ENCODE assay signal across 8 cellular contexts in genomic region chr16:67514382-67514828, GRCh38. TPM values are rescaled to one million over a fixed set of nuclear protein-coding genes. Genes with fewer than 3 reads are reported as not detected.
DNase-seq lines count a peak whose midpoint lies in the region; ATAC-seq, FAIRE-seq and TF ChIP-seq lines count a peak whose summit lies in the region.

No MANE protein-coding gene starts in this region.

- no peaks in the 10 kb centered on the region for H3K27me3 Mint-ChIP-seq in activated CD8-positive, alpha-beta T cell treated with anti-CD3 and anti-CD28 coated beads, Interleukin-2, amount 10 ng/mL, durations not matched to agents 7 days and 5 days (ENCODE audit: low read depth)
- H3K27me3 Mint-ChIP-seq in naive thymus-derived CD4-positive, alpha-beta T cell = peaks cover 0 to 5% (median 0%) of the 10 kb centered on the region in 5 donors

- H3K36me3 Mint-ChIP-seq in activated CD8-positive, alpha-beta T cell treated with anti-CD3 and anti-CD28 coated beads, Interleukin-2, amount 10 ng/mL, durations not matched to agents 7 days and 5 days (ENCODE audit: low read depth) = no peaks in the 10 kb centered on the region
- no peaks in the 10 kb centered on the region for H3K36me3 Mint-ChIP-seq in naive thymus-derived CD4-positive, alpha-beta T cell

- no peak overlapping the region for H3K4me3 Mint-ChIP-seq in activated CD8-positive, alpha-beta T cell treated with anti-CD3 and anti-CD28 coated beads, Interleukin-2, amount 10 ng/mL, durations not matched to agents 7 days and 5 days
- H3K4me3 Mint-ChIP-seq in naive thymus-derived CD4-positive, alpha-beta T cell = peak overlapping the region in 2 of 10 donors; percentile 24 to 63

- ATAC-seq in HG03175 (IDR thresholded peaks at IDR 0.05; ENCODE audit: unreplicated experiment) = peak; percentile 65
- peak; percentile 82 for ATAC-seq in activated CD8-positive, alpha-beta T cell treated with anti-CD3 and anti-CD28 coated beads, Interleukin-2, amount 10 ng/mL, durations not matched to agents 7 days and 5 days
- peak; percentile 91 for ATAC-seq in naive thymus-derived CD4-positive, alpha-beta T cell
- peak; percentile 70 for ATAC-seq in stimulated activated naive CD8-positive, alpha-beta T cell treated with anti-CD3 and anti-CD28 coated beads, Interleukin-15, Interleukin-2, amounts not matched to agents 100 U/mL and 50 U/mL, for 24 hours

- POLR2A ChIA-PET in activated CD8-positive, alpha-beta T cell treated with anti-CD3 and anti-CD28 coated beads, Interleukin-2, amount 10 ng/mL, durations not matched to agents 7 days and 5 days (lab: Charles Lee) = interaction anchor here (0.6 to 1.9 kb wide), 6 partner anchors 11 to 205 kb away, joined by 3 to 6 read pairs (median 4); partner anchors contain the start of genes ATP6V0D1 and GFOD2
- POLR2A ChIA-PET in endothelial cell of umbilical vein (lab: Charles Lee) = no interaction called here
- POLR2A ChIA-PET in naive thymus-derived CD4-positive, alpha-beta T cell (lab: Charles Lee) = interaction anchor here (0.6 to 2.6 kb wide), 8 partner anchors 10 to 152 kb away, joined by 3 to 16 read pairs (median 4); partner anchors contain the start of genes AGRP and ATP6V0D1

- H3K4me2 ChIP-seq in endothelial cell of umbilical vein (ENCODE audit: insufficient read depth, low read length) = no peak overlapping the region

- peak overlapping the region; percentile 84 for H3K27ac Mint-ChIP-seq in activated CD8-positive, alpha-beta T cell treated with anti-CD3 and anti-CD28 coated beads, Interleukin-2, amount 10 ng/mL, durations not matched to agents 7 days and 5 days
- H3K27ac Mint-ChIP-seq in naive thymus-derived CD4-positive, alpha-beta T cell = peak overlapping the region in 7 of 9 donors; percentile 14 to 61 (median 40)

- H3K4me3 ChIP-seq in endothelial cell of umbilical vein (replicated peaks in 1 of 3; ENCODE audit: insufficient read depth in 1 of 3, low read depth in 1 of 3, low read length in 3 of 3) = no peak overlapping the region
- no peak overlapping the region for H3K4me3 ChIP-seq in naive thymus-derived CD4-positive, alpha-beta T cell (ENCODE audit: low read length)

- no peak overlapping the region for H2AFZ ChIP-seq in endothelial cell of umbilical vein (ENCODE audit: low read depth, low read length)

- intact Hi-C loops in endothelial cell of umbilical vein (cut with micrococcal nuclease) = loop anchor here (1.0 to 2.0 kb wide), 3 partner anchors 20 to 86 kb away; partner anchors contain the start of gene ATP6V0D1
- intact Hi-C loops in naive thymus-derived CD4-positive, alpha-beta T cell (cut with micrococcal nuclease) = loop anchor here (1.0 kb wide), 3 partner anchors 10 to 33 kb away; partner anchors contain the start of gene ATP6V0D1 (in 2 of the 2)

- no peak overlapping the region for H3K9ac ChIP-seq in endothelial cell of umbilical vein (replicated peaks; ENCODE audit: extremely low read depth, insufficient read depth, low read length)

- H3K9me3 Mint-ChIP-seq in activated CD8-positive, alpha-beta T cell treated with anti-CD3 and anti-CD28 coated beads, Interleukin-2, amount 10 ng/mL, durations not matched to agents 7 days and 5 days (ENCODE audit: insufficient read depth) = no peaks in the 10 kb centered on the region
- no peaks in the 10 kb centered on the region for H3K9me3 Mint-ChIP-seq in naive thymus-derived CD4-positive, alpha-beta T cell

- no peaks in the 10 kb centered on the region for H3K27me3 ChIP-seq in endothelial cell of umbilical vein (ENCODE audit: control insufficient read depth in 2 of 2, insufficient read depth in 2 of 2, low read length in 2 of 2)
- no peaks in the 10 kb centered on the region for H3K27me3 ChIP-seq in naive thymus-derived CD4-positive, alpha-beta T cell (ENCODE audit: control insufficient read depth in 2 of 2, insufficient read depth in 2 of 2, low read length in 2 of 2)

- dilution Hi-C loops in endothelial cell of umbilical vein (cut with MboI; ENCODE audit: extremely low pct_ligation_motif_present, low sequenced_read_pairs) = no loop called here

- H3K4me1 Mint-ChIP-seq in activated CD8-positive, alpha-beta T cell treated with anti-CD3 and anti-CD28 coated beads, Interleukin-2, amount 10 ng/mL, durations not matched to agents 7 days and 5 days (ENCODE audit: low read depth) = peaks cover 36% of the 10 kb centered on the region
- H3K4me1 Mint-ChIP-seq in naive thymus-derived CD4-positive, alpha-beta T cell = peaks cover 13 to 28% (median 21%) of the 10 kb centered on the region in 7 donors

- peak; percentile 82 for DNase-seq in activated gamma-delta T cell treated with Interleukin-2 at 50 U/mL for 16 hours
- DNase-seq in activated gamma-delta T cell (lab: John Stamatoyannopoulos, UW) = no peak
- DNase-seq in NOMO-1 treated with dmso at 0.1 percent for 144 hours (lab: John Stamatoyannopoulos, UW; ENCODE audit: unreplicated experiment) = peak; percentile 70
- peak; percentile 90 for DNase-seq in activated CD8-positive, alpha-beta T cell treated with anti-CD3 and anti-CD28 coated beads, Interleukin-2, amount 10 ng/mL, durations not matched to agents 7 days and 5 days
- DNase-seq in endothelial cell of umbilical vein (ENCODE audit: low read depth, low spot score) = peak; percentile 66
- DNase-seq in naive thymus-derived CD4-positive, alpha-beta T cell = peak; percentile 54 to 83 (median 76)
- peak; percentile 81 for DNase-seq in stimulated activated naive CD8-positive, alpha-beta T cell treated with anti-CD3 and anti-CD28 coated beads, Interleukin-15, Interleukin-2, amounts not matched to agents 100 U/mL and 50 U/mL, for 24 hours

- peak; percentile 84 for FAIRE-seq in endothelial cell of umbilical vein (lab: Jason Lieb, UNC)

- no peaks in the 10 kb centered on the region for H3K36me3 ChIP-seq in endothelial cell of umbilical vein (ENCODE audit: control insufficient read depth in 2 of 2, extremely low read depth in 1 of 2, insufficient read depth in 2 of 2, low read length in 2 of 2)
- no peaks in the 10 kb centered on the region for H3K36me3 ChIP-seq in naive thymus-derived CD4-positive, alpha-beta T cell (ENCODE audit: control insufficient read depth in 2 of 3, insufficient read depth in 3 of 3, low read length in 3 of 3)

- H3K9me3 ChIP-seq in endothelial cell of umbilical vein (replicated peaks; ENCODE audit: control insufficient read depth, insufficient read depth, low read length) = no peaks in the 10 kb centered on the region
- no peaks in the 10 kb centered on the region for H3K9me3 ChIP-seq in naive thymus-derived CD4-positive, alpha-beta T cell (ENCODE audit: control insufficient read depth in 2 of 3, low read length in 3 of 3)

- no peaks in the 10 kb centered on the region for H3K79me2 ChIP-seq in endothelial cell of umbilical vein (ENCODE audit: control insufficient read depth, insufficient read depth, low read length)

- no peaks in the 10 kb centered on the region for H4K20me1 ChIP-seq in endothelial cell of umbilical vein (replicated peaks; ENCODE audit: control insufficient read depth, extremely low read depth, insufficient read depth, low read length)

- TF ChIP-seq POLR2A in endothelial cell of umbilical vein (IDR thresholded peaks at IDR 0.05; ENCODE audit: low read depth, low read length) = no peak

- peak; percentile 58 to 68 for TF ChIP-seq CTCF in endothelial cell of umbilical vein (IDR thresholded peaks at IDR 0.05; ENCODE audit: extremely low read depth in 1 of 2, insufficient read depth in 1 of 2, low read depth in 1 of 2, low read length in 2 of 2)

- no TSS peak for BruUV-seq in endothelial cell of umbilical vein (replicated peaks; lab: Mats Ljungman, UMichigan)

- peaks cover 13% of the 10 kb centered on the region for H3K4me1 ChIP-seq in endothelial cell of umbilical vein (ENCODE audit: control insufficient read depth, extremely low read depth, insufficient read depth, low read length)
- H3K4me1 ChIP-seq in naive thymus-derived CD4-positive, alpha-beta T cell (ENCODE audit: control insufficient read depth in 2 of 2, insufficient read depth in 2 of 2, low read length in 2 of 2) = peaks cover 4 to 5% of the 10 kb centered on the region in 2 donors

- H3K9me1 ChIP-seq in endothelial cell of umbilical vein (replicated peaks; ENCODE audit: control insufficient read depth, extremely low read depth, insufficient read depth, low read length) = no peaks in the 10 kb centered on the region

- CTCF ChIA-PET in activated CD8-positive, alpha-beta T cell treated with anti-CD3 and anti-CD28 coated beads, Interleukin-2, amount 10 ng/mL, durations not matched to agents 7 days and 5 days (lab: Charles Lee) = interaction anchor here (0.7 to 10.3 kb wide), 26 partner anchors 9 to 319 kb away, joined by 3 to 277 read pairs (median 4); partner anchors contain the start of genes ACD, AGRP, ATP6V0D1 and CARMIL2
- CTCF ChIA-PET in endothelial cell of umbilical vein (lab: Charles Lee) = interaction anchor here (0.6 to 10.0 kb wide), 19 partner anchors 9 to 559 kb away, joined by 3 to 247 read pairs (median 4); partner anchors contain the start of genes ACD, AGRP, ATP6V0D1 and CARMIL2
- CTCF ChIA-PET in naive thymus-derived CD4-positive, alpha-beta T cell (lab: Charles Lee) = interaction anchor here (0.6 to 10.0 kb wide), 18 partner anchors 9 to 841 kb away, joined by 3 to 174 read pairs (median 5); partner anchors contain the start of genes ACD, AGRP, ATP6V0D1 and CARMIL2

- no peak overlapping the region for H3K27ac ChIP-seq in endothelial cell of umbilical vein (ENCODE audit: insufficient read depth, low read depth, low read length)
- H3K27ac ChIP-seq in naive thymus-derived CD4-positive, alpha-beta T cell (ENCODE audit: low read depth, low read length) = no peak overlapping the region

RNA-seq across cellular contexts. Expression of gene RIPOR1, which starts 14.2 kb away (rescaled TPM):
- 10 to 100 TPM; 10.6 to 13.7 TPM for total RNA-seq in activated CD8-positive, alpha-beta T cell treated with anti-CD3 and anti-CD28 coated beads, Interleukin-2, amount 10 ng/mL, durations not matched to agents 7 days and 5 days
- 137 and 144 TPM in 2 replicates for total RNA-seq in endothelial cell of umbilical vein
- 41.6 and 45.3 TPM in 2 replicates for polyA plus RNA-seq in endothelial cell of umbilical vein
- polyA plus RNA-seq in endothelial cell of umbilical vein (2011; cell fraction: cytosol; rRNA removed) = 29.3 and 37.8 TPM in 2 replicates
- 161 and 168 TPM in 2 replicates for polyA plus RNA-seq in endothelial cell of umbilical vein (2011; cell fraction: nucleus; rRNA removed)
- 90.7 and 108 TPM in 2 replicates for polyA plus RNA-seq in endothelial cell of umbilical vein (2012)
- polyA minus RNA-seq in endothelial cell of umbilical vein = 46.1 and 61.3 TPM in 2 replicates
- polyA minus RNA-seq in endothelial cell of umbilical vein (2011; cell fraction: cytosol; rRNA and poly(A)+ RNA removed) = 23.0 TPM
- polyA minus RNA-seq in endothelial cell of umbilical vein (2011; cell fraction: nucleus; rRNA and poly(A)+ RNA removed) = 49.3 and 63.4 TPM in 2 replicates
- 100 to 1,000 TPM in 1 of 5 experiments, 10 to 100 TPM in 4; 39.7 to 103 (median 48.9) TPM for total RNA-seq in naive thymus-derived CD4-positive, alpha-beta T cell
- polyA plus RNA-seq in naive thymus-derived CD4-positive, alpha-beta T cell = 1 to 10 TPM; 2.5 to 5.0 TPM

RNA-seq across cellular contexts. Expression of gene AGRP, which starts 31.1 kb away (rescaled TPM):
- not detected for total RNA-seq in activated CD8-positive, alpha-beta T cell treated with anti-CD3 and anti-CD28 coated beads, Interleukin-2, amount 10 ng/mL, durations not matched to agents 7 days and 5 days
- not detected in 2 replicates for total RNA-seq in endothelial cell of umbilical vein
- not detected in 2 replicates for polyA plus RNA-seq in endothelial cell of umbilical vein
- not detected in 2 replicates for polyA plus RNA-seq in endothelial cell of umbilical vein (2011; cell fraction: cytosol; rRNA removed)
- not detected in 2 replicates for polyA plus RNA-seq in endothelial cell of umbilical vein (2011; cell fraction: nucleus; rRNA removed)
- polyA plus RNA-seq in endothelial cell of umbilical vein (2012) = not detected in 2 replicates
- polyA minus RNA-seq in endothelial cell of umbilical vein = not detected in 2 replicates
- not detected for polyA minus RNA-seq in endothelial cell of umbilical vein (2011; cell fraction: cytosol; rRNA and poly(A)+ RNA removed)
- polyA minus RNA-seq in endothelial cell of umbilical vein (2011; cell fraction: nucleus; rRNA and poly(A)+ RNA removed) = not detected in 2 replicates
- not detected for total RNA-seq in naive thymus-derived CD4-positive, alpha-beta T cell
- not detected for polyA plus RNA-seq in naive thymus-derived CD4-positive, alpha-beta T cell

RNA-seq across cellular contexts. Expression of gene ATP6V0D1, which starts 33.4 kb away (rescaled TPM):
- 10 to 100 TPM; 52.7 to 58.1 TPM for total RNA-seq in activated CD8-positive, alpha-beta T cell treated with anti-CD3 and anti-CD28 coated beads, Interleukin-2, amount 10 ng/mL, durations not matched to agents 7 days and 5 days
- 77.1 and 82.8 TPM in 2 replicates for total RNA-seq in endothelial cell of umbilical vein
- polyA plus RNA-seq in endothelial cell of umbilical vein = 232 and 254 TPM in 2 replicates
- polyA plus RNA-seq in endothelial cell of umbilical vein (2011; cell fraction: cytosol; rRNA removed) = 157 and 178 TPM in 2 replicates
- polyA plus RNA-seq in endothelial cell of umbilical vein (2011; cell fraction: nucleus; rRNA removed) = 77.5 and 83.5 TPM in 2 replicates
- polyA plus RNA-seq in endothelial cell of umbilical vein (2012) = 133 and 143 TPM in 2 replicates
- 213 and 277 TPM in 2 replicates for polyA minus RNA-seq in endothelial cell of umbilical vein
- polyA minus RNA-seq in endothelial cell of umbilical vein (2011; cell fraction: cytosol; rRNA and poly(A)+ RNA removed) = 89.4 TPM
- 35.4 and 43.4 TPM in 2 replicates for polyA minus RNA-seq in endothelial cell of umbilical vein (2011; cell fraction: nucleus; rRNA and poly(A)+ RNA removed)
- 100 to 1,000 TPM in 1 of 5 experiments, 10 to 100 TPM in 4; 35.8 to 104 (median 54.7) TPM for total RNA-seq in naive thymus-derived CD4-positive, alpha-beta T cell
- 100 to 1,000 TPM in 1 of 2 donors, 10 to 100 TPM in 1; 61.5 to 102 TPM for polyA plus RNA-seq in naive thymus-derived CD4-positive, alpha-beta T cell

RNA-seq across cellular contexts. Expression of gene CTCF, which starts 47.9 kb away (rescaled TPM):
- total RNA-seq in activated CD8-positive, alpha-beta T cell treated with anti-CD3 and anti-CD28 coated beads, Interleukin-2, amount 10 ng/mL, durations not matched to agents 7 days and 5 days = 10 to 100 TPM; 77.4 to 79.8 TPM
- total RNA-seq in endothelial cell of umbilical vein = 40.0 and 40.7 TPM in 2 replicates
- 16.9 and 20.7 TPM in 2 replicates for polyA plus RNA-seq in endothelial cell of umbilical vein
- 27.9 and 31.1 TPM in 2 replicates for polyA plus RNA-seq in endothelial cell of umbilical vein (2011; cell fraction: cytosol; rRNA removed)
- 29.5 and 35.6 TPM in 2 replicates for polyA plus RNA-seq in endothelial cell of umbilical vein (2011; cell fraction: nucleus; rRNA removed)
- 26.3 and 34.7 TPM in 2 replicates for polyA plus RNA-seq in endothelial cell of umbilical vein (2012)
- 35.9 and 42.7 TPM in 2 replicates for polyA minus RNA-seq in endothelial cell of umbilical vein
- 32.0 TPM for polyA minus RNA-seq in endothelial cell of umbilical vein (2011; cell fraction: cytosol; rRNA and poly(A)+ RNA removed)
- polyA minus RNA-seq in endothelial cell of umbilical vein (2011; cell fraction: nucleus; rRNA and poly(A)+ RNA removed) = 21.0 and 28.5 TPM in 2 replicates
- total RNA-seq in naive thymus-derived CD4-positive, alpha-beta T cell = 10 to 100 TPM; 51.4 to 78.6 (median 67.3) TPM
- polyA plus RNA-seq in naive thymus-derived CD4-positive, alpha-beta T cell = 10 to 100 TPM; 49.8 to 59.8 TPM
